In the genomic region with DNA sequence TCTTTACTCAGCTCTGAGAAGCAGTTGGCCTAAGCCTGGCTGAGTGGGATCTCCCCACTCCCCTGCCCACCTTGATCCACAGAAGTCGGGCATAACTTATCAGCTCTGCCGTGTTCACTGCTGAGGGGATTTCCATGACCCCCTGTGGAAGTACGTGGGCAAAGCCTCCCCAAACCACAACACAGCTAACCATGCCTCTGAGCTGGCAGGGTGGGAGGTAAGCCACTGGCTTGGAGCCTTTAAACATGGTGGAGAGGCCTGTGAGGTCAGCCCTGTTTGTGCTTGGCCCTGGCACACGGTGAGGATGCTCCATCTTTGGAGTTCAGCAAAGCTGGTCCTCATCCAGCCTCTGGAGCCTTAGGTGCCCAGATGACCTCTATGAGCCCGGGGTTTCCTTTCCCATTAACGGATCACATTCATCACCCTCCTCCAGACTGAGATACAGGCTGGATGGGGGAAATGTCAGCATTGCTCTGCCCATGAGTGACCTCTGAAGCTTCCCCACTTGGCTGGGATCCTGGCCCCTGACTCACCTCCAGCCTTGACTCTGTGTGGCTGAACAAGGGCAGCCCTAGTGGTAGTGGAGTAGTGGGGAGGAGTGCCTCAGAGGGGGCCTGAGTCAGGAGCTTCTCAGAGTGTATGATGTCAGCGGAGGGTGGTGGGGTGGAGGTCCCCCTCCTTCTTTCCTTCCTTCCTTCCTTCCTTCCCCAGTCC, we compare ENCODE assay signal across 8 cellular contexts. TPM values are rescaled to one million over a fixed set of nuclear protein-coding genes. Genes with fewer than 3 reads are reported as not detected.
DNase-seq lines count a peak whose midpoint lies in the region; ATAC-seq and TF ChIP-seq lines count a peak whose summit lies in the region.

No MANE protein-coding gene starts in this region.

- no peak for TF ChIP-seq POLR2A in Peyer's patch (IDR thresholded peaks at IDR 0.05)

- in situ Hi-C loops in Caki2 (cut with HindIII; ENCODE audit: low pct_unique_long_range_greater_than_20kb, low sequenced_read_pairs), result no loop called here

- peaks cover 0 to 73% (median 5%) of the 10 kb centered on the region in 4 donors for H3K4me1 ChIP-seq in Peyer's patch

- H3K36me3 ChIP-seq in Peyer's patch, result peaks cover 0 to 4% (median 0%) of the 10 kb centered on the region in 3 donors

- peak overlapping the region; percentile 0 to 90 (median 60) for H3K27ac ChIP-seq in Peyer's patch
- peak overlapping the region; percentile 7 for H3K27ac ChIP-seq in epithelial cell of prostate

- no peak overlapping the region for H3K4me3 ChIP-seq in Peyer's patch

- peak; percentile 54 for DNase-seq in Caki2 (ENCODE audit: low read depth)
- peak; percentile 17 to 50 (median 50) for DNase-seq in Peyer's patch
- DNase-seq in epithelial cell of prostate (ENCODE audit: low read depth, low spot score), result no peak
- peak; percentile 53 for DNase-seq in pulmonary artery endothelial cell (ENCODE audit: low read depth, low spot score)
- no peak for DNase-seq in NCI-H1930 (lab: John Stamatoyannopoulos, UW)
- no peak for DNase-seq in SW 1271 (lab: John Stamatoyannopoulos, UW)

- H3K9me3 ChIP-seq in Peyer's patch, result no peaks in the 10 kb centered on the region

- no peak for TF ChIP-seq CTCF in Peyer's patch (IDR thresholded peaks at IDR 0.05)

- no peak for ATAC-seq in GM18867 (IDR thresholded peaks at IDR 0.05; ENCODE audit: unreplicated experiment)
- ATAC-seq in HG03342 (IDR thresholded peaks at IDR 0.05; ENCODE audit: unreplicated experiment), result no peak

- no peaks in the 10 kb centered on the region for H3K27me3 ChIP-seq in Peyer's patch

RNA-seq across cellular contexts. Expression of gene PDLIM4, which starts 6.2 kb away (rescaled TPM):
- total RNA-seq in Caki2 (2014; rRNA removed; shearing (Covaris generic); ENCODE audit: low replicate concordance), result 1.4 TPM in 1 of 2 replicates, not detected in the other
- total RNA-seq in Peyer's patch (10 to 100 TPM in 3 of 4 donors, 1 to 10 TPM in 1; 4.6 to 27.2 (median 18.5) TPM), pulmonary artery endothelial cell (73.2 and 77.6 TPM in 2 replicates)

RNA-seq across cellular contexts. Expression of gene SLC22A4, which starts 30.5 kb away (rescaled TPM):
- 5.2 TPM in 1 of 2 replicates, not detected in the other for total RNA-seq in Caki2 (2014; rRNA removed; shearing (Covaris generic); ENCODE audit: low replicate concordance)
- 10 to 100 TPM in 3 of 4 donors, not detected in 1; 25.5 to 56.6 (median 37.3) TPM for total RNA-seq in Peyer's patch
- total RNA-seq in pulmonary artery endothelial cell, result 4.4 and 6.7 TPM in 2 replicates

RNA-seq across cellular contexts. Expression of gene P4HA2, which starts 36.1 kb away (rescaled TPM):
- 64.2 and 71.1 TPM in 2 replicates for total RNA-seq in Caki2 (2014; rRNA removed; shearing (Covaris generic); ENCODE audit: low replicate concordance)
- total RNA-seq in Peyer's patch, result 10 to 100 TPM; 21.5 to 81.4 (median 51.2) TPM
- total RNA-seq in pulmonary artery endothelial cell, result 68.0 and 88.6 TPM in 2 replicates

Comparison
In these comparisons a context has a peak if more than half of its experiments do, and no peak if none do; other contexts are left out.
1. DNase-seq: peak in Caki2 (single experiment), Peyer's patch (3 of 3) and pulmonary artery endothelial cell (single experiment); none in epithelial cell of prostate (single experiment), NCI-H1930 (0 of 2) and SW 1271 (0 of 2).